In genomic region chr12:15789215-15790171, GRCh38 we compare ENCODE assay signal across 8 cellular contexts. TPM values are rescaled to one million over a fixed set of nuclear protein-coding genes. Genes with fewer than 3 reads are reported as not detected.
A peak's percentile ranks its signal among the peaks of the same experiment; 100 is the strongest.
DNase-seq lines count a peak whose midpoint lies in the region; ATAC-seq and TF ChIP-seq lines count a peak whose summit lies in the region.

Gene EPS8 (minus strand): TSS chr12:15789388. CDS start chr12:15682951, 106,437 bp downstream.

- ATAC-seq in GM18870 (IDR thresholded peaks at IDR 0.05; ENCODE audit: unreplicated experiment) = peak; percentile 66
- ATAC-seq in HG03103 (IDR thresholded peaks at IDR 0.05; ENCODE audit: low read depth, unreplicated experiment) = peak; percentile 87
- ATAC-seq in WTC11 = peak; percentile 83

- H2AFZ ChIP-seq in ACC112 (ENCODE audit: low read length, unreplicated experiment) = peak within 1 kb of the TSS; percentile 49

- peak within 1 kb of the TSS; percentile 81 for H3K27ac ChIP-seq in ACC112 (ENCODE audit: low read depth, low read length)

- DNase-seq in NCI-H2171 treated with DMSO at 0.1 percent for 48 hours (lab: John Stamatoyannopoulos, UW) = peak; percentile 73
- peak; percentile 90 for DNase-seq in WTC11 (ENCODE audit: low spot score)
- peak; percentile 92 to 96 for DNase-seq in cardiac fibroblast (ENCODE audit: low read depth in 2 of 2)
- peak; percentile 89 to 90 (median 90) for DNase-seq in immature natural killer cell
- DNase-seq in smooth muscle cell of the brain vasculature (ENCODE audit: low read depth, low spot score) = peak; percentile 82

- POLR2A ChIA-PET in WTC11 (lab: Charles Lee) = interaction anchor here (0.5 to 1.9 kb wide), 9 partner anchors 9 to 1125 kb away, joined by 3 to 6 read pairs (median 3); partner anchors contain the start of gene DERA

- peaks cover 60% of the 10 kb centered on the region for H3K79me2 ChIP-seq in ACC112 (ENCODE audit: control insufficient read depth, insufficient read depth, low read length, unreplicated experiment)

- H3K9me3 Mint-ChIP-seq in WTC11 (peaks cover 8% of the 10 kb centered on the region; the same call in 1 of the 2 replicates), immature natural killer cell (no peaks in the 10 kb centered on the region)

- peak within 1 kb of the TSS; percentile 83 for H3K4me3 ChIP-seq in ACC112 (ENCODE audit: low read depth, low read length)
- H3K4me3 ChIP-seq in cardiac fibroblast (replicated peaks in 1 of 2; ENCODE audit: low read depth in 2 of 2, low read length in 2 of 2) = peak within 1 kb of the TSS; percentile 61 to 89

- no peak for TF ChIP-seq CTCF in WTC11 (IDR thresholded peaks at IDR 0.05)
- no peak for TF ChIP-seq CTCF in cardiac fibroblast (IDR thresholded peaks at IDR 0.05; ENCODE audit: low read depth, low read length)

- peaks cover 25% of the 10 kb centered on the region for H3K4me1 ChIP-seq in ACC112 (ENCODE audit: control insufficient read depth, insufficient read depth, low read length, unreplicated experiment)

- H3K4me1 Mint-ChIP-seq in WTC11 = peaks cover 15% of the 10 kb centered on the region
- peaks cover 14 to 20% of the 10 kb centered on the region in 2 donors for H3K4me1 Mint-ChIP-seq in immature natural killer cell

- H3K27ac Mint-ChIP-seq in WTC11 = peak within 1 kb of the TSS; percentile 51; the same call in 1 of the 2 replicates
- peak within 1 kb of the TSS in 4 of 6 donors; percentile 60 to 87 (median 71) for H3K27ac Mint-ChIP-seq in immature natural killer cell

- H3K27me3 ChIP-seq in ACC112 (ENCODE audit: insufficient read depth, low read length) = no peaks in the 10 kb centered on the region

- H3K36me3 ChIP-seq in ACC112 (ENCODE audit: insufficient read depth, low read length) = peaks cover 23% of the 10 kb centered on the region

- H3K27me3 Mint-ChIP-seq in WTC11 (ENCODE audit: low read depth) (peaks cover 48% of the 10 kb centered on the region), immature natural killer cell (ENCODE audit: low read depth in 3 of 3) (peaks cover 14 to 33% (median 15%) of the 10 kb centered on the region in 3 donors)

- CTCF ChIA-PET in WTC11 (lab: Charles Lee) = interaction anchor here (0.6 to 1.8 kb wide), 6 partner anchors 17 to 262 kb away, joined by 3 to 12 read pairs (median 3); no protein-coding TSS in a partner anchor

- H3K4me3 Mint-ChIP-seq in WTC11 (peak within 1 kb of the TSS; percentile 88), immature natural killer cell (peak within 1 kb of the TSS; percentile 88 to 91 (median 90))

- no peaks in the 10 kb centered on the region for H3K36me3 Mint-ChIP-seq in WTC11
- H3K36me3 Mint-ChIP-seq in immature natural killer cell = no peaks in the 10 kb centered on the region

TF ChIP-seq in WTC11, 78 proteins besides CTCF, POLR2A, EP300 and RAD21 (continues in another document):
- TF ChIP-seq ZSCAN18 (CRISPR knock-in tag; IDR thresholded peaks at IDR 0.05) (no peak), ZNF423 (CRISPR knock-in tag; IDR thresholded peaks at IDR 0.05) (no peak), FOXP1 (CRISPR knock-in tag; IDR thresholded peaks at IDR 0.05; ENCODE audit: borderline replicate concordance) (peak; percentile 70), SP1 (CRISPR knock-in tag; conservative IDR thresholded peaks at IDR 0.05) (peak; percentile 53; the same call in 1 of the 2 replicates), AFF4 (CRISPR knock-in tag; IDR thresholded peaks at IDR 0.05; ENCODE audit: borderline replicate concordance) (no peak), HMGXB4 (CRISPR knock-in tag; IDR thresholded peaks at IDR 0.05) (no peak; the same call in 1 of the 2 replicates), NR2C2 (CRISPR knock-in tag; IDR thresholded peaks at IDR 0.05) (no peak), ATF1 (CRISPR knock-in tag; IDR thresholded peaks at IDR 0.05) (peak; percentile 79), ZNF317 (CRISPR knock-in tag; IDR thresholded peaks at IDR 0.05; ENCODE audit: borderline replicate concordance, low read depth) (peak; percentile 49; the same call in 1 of the 2 replicates), ZMAT4 (CRISPR knock-in tag; IDR thresholded peaks at IDR 0.05) (no peak), FOXJ3 (CRISPR knock-in tag; IDR thresholded peaks at IDR 0.05; ENCODE audit: borderline replicate concordance) (no peak), AR (CRISPR knock-in tag; IDR thresholded peaks at IDR 0.05) (no peak), ZNF416 (CRISPR knock-in tag; IDR thresholded peaks at IDR 0.05) (no peak), TEAD4 (CRISPR knock-in tag; IDR thresholded peaks at IDR 0.05) (no peak; the same call in 1 of the 2 replicates), ZNF219 (CRISPR knock-in tag; IDR thresholded peaks at IDR 0.05; ENCODE audit: borderline replicate concordance) (no peak), SOX15 (CRISPR knock-in tag; IDR thresholded peaks at IDR 0.05) (no peak)

RNA-seq across cellular contexts. Expression of gene EPS8, which starts in this region (rescaled TPM):
- 3.9 to 7.5 TPM (median 5.0 TPM) in 3 replicates for total RNA-seq in WTC11 (2021)
- polyA plus RNA-seq in immature natural killer cell = 1 to 10 TPM in 2 of 3 donors, under 1 TPM in 1; 0.24 to 2.8 (median 2.0) TPM

Comparison
In these comparisons a context has a peak if more than half of its experiments do, and no peak if none do; other contexts are left out.
1. Peak in every context shown above with its lines: DNase-seq, ATAC-seq, H3K4me3 ChIP-seq and H3K27ac ChIP-seq.